26 cellular contexts compared by ENCODE assay signal in the genomic region with DNA sequence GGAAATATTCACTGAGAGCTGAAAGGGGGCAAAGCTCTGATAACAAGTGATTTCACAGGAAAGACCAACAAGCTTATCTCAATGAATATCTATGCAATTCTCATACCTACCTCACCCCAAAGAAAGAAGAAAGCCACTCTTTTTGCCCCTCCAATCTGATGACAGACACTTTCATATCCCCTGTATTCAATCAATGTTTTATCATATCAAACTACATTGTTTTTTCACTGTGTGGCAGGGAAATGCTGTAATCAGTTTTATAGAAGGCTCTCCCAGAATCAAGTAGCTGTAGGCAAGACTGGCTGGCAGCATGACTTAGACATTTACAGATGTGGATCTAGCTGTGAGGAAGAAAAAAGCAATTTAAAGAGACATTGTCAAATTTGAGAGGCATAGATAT.
"Had no signal": no experiment of that assay in that cellular context is flagged by ENCODE, and none has a peak within 500 bp of the region (broad histone marks: within the 10 kb centered on the region; RNA-seq: fewer than 3 reads in every experiment).

No MANE protein-coding gene starts in this region.

- H3K27me3 ChIP-seq: body of pancreas, colonic mucosa, gastrocnemius medialis, neutrophil, right lobe of liver, testis, transverse colon had no signal

- H3K36me3 ChIP-seq: colonic mucosa, gastrocnemius medialis, neutrophil, right lobe of liver, transverse colon had no signal

- DNase-seq: activated CD4-positive, alpha-beta T cell treated with anti-CD3 and anti-CD28 coated beads for 4 hours; activated CD4-positive, alpha-beta T cell treated with anti-CD3 and anti-CD28 coated beads, Interleukin-2, amount 50 U/mL, for 4 hours; activated naive CD4-positive, alpha-beta T cell; activated T-cell treated with anti-CD3 and anti-CD28 coated beads for 4 hours; activated T-cell treated with anti-CD3 and anti-CD28 coated beads, Interleukin-2, amount 50 U/mL, for 72 hours; anterior cingulate cortex; body of pancreas; colonic mucosa; effector CD8-positive, alpha-beta T cell; gastrocnemius medialis; glutamatergic neuron; left ventricle myocardium superior; naive B cell; nephron progenitor cell; right lobe of liver; stimulated activated CD4-positive, alpha-beta T cell treated with anti-CD3 and anti-CD28 coated beads, Interleukin-12 subunit alpha, Interleukin-12 subunit beta, amount 100 ng/mL, for 4 hours; stimulated activated CD4-positive, alpha-beta T cell treated with anti-CD3 and anti-CD28 coated beads, Interleukin-4, amount 100 ng/mL, for 1 hour; stimulated activated naive CD8-positive, alpha-beta T cell treated with anti-CD3 and anti-CD28 coated beads, Interleukin-15, Interleukin-2, amounts not matched to agents 100 U/mL and 50 U/mL, for 24 hours; testis; transverse colon had no signal

- FAIRE-seq: endometrium, islet of Langerhans, urothelium cell line had no signal

- H3K27ac ChIP-seq: body of pancreas, colonic mucosa, gastrocnemius medialis, neutrophil, right lobe of liver, skin epidermis, testis, transverse colon had no signal

- H3K9me3 ChIP-seq: body of pancreas, colonic mucosa, gastrocnemius medialis, neutrophil, right lobe of liver, testis, transverse colon had no signal

- H3K4me1 ChIP-seq: body of pancreas, colonic mucosa, gastrocnemius medialis, right lobe of liver, testis, transverse colon had no signal

- ATAC-seq: activated naive CD4-positive, alpha-beta T cell treated with anti-CD3 and anti-CD28 coated beads, Interleukin-2, amount 50 U/mL, for 72 hours; activated T-cell treated with anti-CD3 and anti-CD28 coated beads, Interleukin-2, amount 50 U/mL, for 72 hours; body of pancreas; gastrocnemius medialis; left ventricle myocardium superior; right lobe of liver; stimulated activated naive CD8-positive, alpha-beta T cell treated with anti-CD3 and anti-CD28 coated beads, Interleukin-15, Interleukin-2, amounts not matched to agents 100 U/mL and 50 U/mL, for 24 hours had no signal

- H3K4me3 ChIP-seq: body of pancreas, colonic mucosa, gastrocnemius medialis, right lobe of liver, skin epidermis, testis, transverse colon had no signal
